Comparison of ENCODE assay signal across 8 cellular contexts in genomic region chr4:107757860-107758476, GRCh38. TPM values are rescaled to one million over a fixed set of nuclear protein-coding genes. Genes with fewer than 3 reads are reported as not detected.
DNase-seq lines count a peak whose midpoint lies in the region; ATAC-seq and TF ChIP-seq lines count a peak whose summit lies in the region.

No MANE protein-coding gene starts in this region.

- DNase-seq in activated T-cell treated with anti-CD3 and anti-CD28 coated beads, Interleukin-2, amount 50 U/mL, for 72 hours: no peak
- no peak for DNase-seq in activated T-cell treated with anti-CD3 and anti-CD28 coated beads, Interleukin-2, amount 50 U/mL, for 4 hours
- peak; percentile 10 for DNase-seq in NCI-H146 treated with DMSO at 0.1 percent for 48 hours (lab: John Stamatoyannopoulos, UW; ENCODE audit: unreplicated experiment)
- DNase-seq in mesenchymal stem cell: peak; percentile 45
- no peak for DNase-seq in activated CD4-positive, alpha-beta T cell treated with anti-CD3 and anti-CD28 coated beads, Interleukin-2, amount 50 U/mL, for 1 hour
- no peak for DNase-seq in NCI-H2081 treated with DMSO at 0.1 percent for 48 hours (lab: John Stamatoyannopoulos, UW)
- no peak for DNase-seq in activated CD4-positive, CD25-positive, alpha-beta regulatory T cell treated with anti-CD3 and anti-CD28 coated beads, Interleukin-2, amount 50 U/mL, for 72 hours

- H3K4me3 Mint-ChIP-seq in activated T-cell treated with anti-CD3 and anti-CD28 coated beads, Interleukin-2, amount 50 U/mL, for 72 hours: no peak overlapping the region
- no peak overlapping the region for H3K4me3 Mint-ChIP-seq in activated T-cell treated with anti-CD3 and anti-CD28 coated beads, Interleukin-2, amount 50 U/mL, for 4 hours
- H3K4me3 Mint-ChIP-seq in brain: no peak overlapping the region

- no peak overlapping the region for H2BK15ac ChIP-seq in mesenchymal stem cell (ENCODE audit: low read depth, poor library complexity, severe bottlenecking)

- peak; percentile 74 for TF ChIP-seq CTCF in brain (conservative IDR thresholded peaks at IDR 0.05)

- no peak overlapping the region for H2AFZ ChIP-seq in mesenchymal stem cell (ENCODE audit: low read depth, low read length)

- H3K36me3 Mint-ChIP-seq in activated T-cell treated with anti-CD3 and anti-CD28 coated beads, Interleukin-2, amount 50 U/mL, for 72 hours (ENCODE audit: insufficient read depth in 2 of 2): no peaks in the 10 kb centered on the region
- no peaks in the 10 kb centered on the region for H3K36me3 Mint-ChIP-seq in activated T-cell treated with anti-CD3 and anti-CD28 coated beads, Interleukin-2, amount 50 U/mL, for 4 hours (ENCODE audit: insufficient read depth)
- no peaks in the 10 kb centered on the region for H3K36me3 Mint-ChIP-seq in brain

- no peak overlapping the region for H3K23ac ChIP-seq in mesenchymal stem cell (ENCODE audit: low read length in 2 of 2)

- no peak overlapping the region for H3K14ac ChIP-seq in mesenchymal stem cell (ENCODE audit: low read length in 2 of 2)

- no peak overlapping the region for H3K4me2 ChIP-seq in mesenchymal stem cell (ENCODE audit: low read length, poor library complexity, severe bottlenecking)

- no peak overlapping the region for H2BK12ac ChIP-seq in mesenchymal stem cell (ENCODE audit: low read length in 2 of 2)

- no CpG with 5 or more reads among the region's 2 CpGs for WGBS in mesenchymal stem cell

- H2BK5ac ChIP-seq in mesenchymal stem cell (ENCODE audit: low read depth, low read length, poor library complexity, severe bottlenecking): no peak overlapping the region

- no peaks in the 10 kb centered on the region for H3K9me3 ChIP-seq in mesenchymal stem cell (ENCODE audit: control insufficient read depth, low read length)

- no peak overlapping the region for H3K4me3 ChIP-seq in mesenchymal stem cell (ENCODE audit: insufficient read depth in 1 of 2, low read depth in 1 of 2, low read length in 2 of 2)

- H3K27ac ChIP-seq in mesenchymal stem cell (ENCODE audit: low read length, poor library complexity, severe bottlenecking): no peak overlapping the region

- H4K91ac ChIP-seq in mesenchymal stem cell (ENCODE audit: low read length): no peak overlapping the region

- H3K4me1 Mint-ChIP-seq in activated T-cell treated with anti-CD3 and anti-CD28 coated beads, Interleukin-2, amount 50 U/mL, for 72 hours (ENCODE audit: low read depth): no peaks in the 10 kb centered on the region
- no peaks in the 10 kb centered on the region for H3K4me1 Mint-ChIP-seq in activated T-cell treated with anti-CD3 and anti-CD28 coated beads, Interleukin-2, amount 50 U/mL, for 4 hours (ENCODE audit: low read depth)
- peaks cover 6% of the 10 kb centered on the region for H3K4me1 Mint-ChIP-seq in brain

- no peaks in the 10 kb centered on the region for H3K79me1 ChIP-seq in mesenchymal stem cell (replicated peaks; ENCODE audit: low read length, poor library complexity, severe bottlenecking)

- no peak overlapping the region for H4K8ac ChIP-seq in mesenchymal stem cell (ENCODE audit: low read length)

- no peaks in the 10 kb centered on the region for H3K36me3 ChIP-seq in mesenchymal stem cell (ENCODE audit: control insufficient read depth in 1 of 2, insufficient read depth in 2 of 2, low read depth in 1 of 2, low read length in 2 of 2)

- no peaks in the 10 kb centered on the region for H3K9me3 Mint-ChIP-seq in activated T-cell treated with anti-CD3 and anti-CD28 coated beads, Interleukin-2, amount 50 U/mL, for 72 hours
- H3K9me3 Mint-ChIP-seq in activated T-cell treated with anti-CD3 and anti-CD28 coated beads, Interleukin-2, amount 50 U/mL, for 4 hours: no peaks in the 10 kb centered on the region
- no peaks in the 10 kb centered on the region for H3K9me3 Mint-ChIP-seq in brain

- no peak overlapping the region for H3K18ac ChIP-seq in mesenchymal stem cell (ENCODE audit: low read depth in 1 of 2, low read length in 2 of 2)

- ATAC-seq in activated T-cell treated with anti-CD3 and anti-CD28 coated beads, Interleukin-2, amount 50 U/mL, for 72 hours (replicated peaks in 1 of 2): no peak
- ATAC-seq in activated T-cell treated with anti-CD3 and anti-CD28 coated beads, Interleukin-2, amount 50 U/mL, for 4 hours: no peak

- H2AK5ac ChIP-seq in mesenchymal stem cell (ENCODE audit: low read length, severe bottlenecking): no peak overlapping the region

- peaks cover 3% of the 10 kb centered on the region for H3K4me1 ChIP-seq in mesenchymal stem cell (ENCODE audit: control insufficient read depth, insufficient read depth, low read depth, low read length)

- peak overlapping the region; percentile 58 for H3K27ac Mint-ChIP-seq in activated T-cell treated with anti-CD3 and anti-CD28 coated beads, Interleukin-2, amount 50 U/mL, for 72 hours
- H3K27ac Mint-ChIP-seq in brain: no peak overlapping the region

- H3K27me3 Mint-ChIP-seq in activated T-cell treated with anti-CD3 and anti-CD28 coated beads, Interleukin-2, amount 50 U/mL, for 72 hours (ENCODE audit: low read depth): no peaks in the 10 kb centered on the region
- H3K27me3 Mint-ChIP-seq in activated T-cell treated with anti-CD3 and anti-CD28 coated beads, Interleukin-2, amount 50 U/mL, for 4 hours (ENCODE audit: low read depth): peaks cover 9% of the 10 kb centered on the region
- no peaks in the 10 kb centered on the region for H3K27me3 Mint-ChIP-seq in brain

- H3K4ac ChIP-seq in mesenchymal stem cell (ENCODE audit: low read depth in 1 of 2, low read length in 2 of 2): no peak overlapping the region

- no peak overlapping the region for H2BK120ac ChIP-seq in mesenchymal stem cell (ENCODE audit: low read depth, low read length)

- H3K27me3 ChIP-seq in mesenchymal stem cell (ENCODE audit: control insufficient read depth in 1 of 2, insufficient read depth in 1 of 2, low read length in 2 of 2): no peaks in the 10 kb centered on the region

- no peak overlapping the region for H3K9ac ChIP-seq in mesenchymal stem cell (ENCODE audit: low read length)

RNA-seq across cellular contexts. Expression of gene PAPSS1, which starts 37.9 kb away (rescaled TPM):
- 10 to 100 TPM; 31.6 to 33.2 TPM for total RNA-seq in activated T-cell treated with anti-CD3 and anti-CD28 coated beads, Interleukin-2, amount 50 U/mL, for 72 hours
- total RNA-seq in activated T-cell treated with anti-CD3 and anti-CD28 coated beads, Interleukin-2, amount 50 U/mL, for 4 hours: 10 to 100 TPM; 19.8 to 23.3 (median 21.6) TPM
- polyA plus RNA-seq in brain (ENCODE audit: insufficient read depth, low read depth, low replicate concordance): 54.3 TPM
- polyA plus RNA-seq in mesenchymal stem cell (2013, experiment 1 of 2): 44.7 TPM
- polyA plus RNA-seq in mesenchymal stem cell (2013, experiment 2 of 2): 50.7 TPM

Comparison
In these comparisons a context has a peak if more than half of its experiments do, and no peak if none do; other contexts are left out.
1. DNase-seq: peak in NCI-H146 treated with DMSO at 0.1 percent for 48 hours (single experiment) and mesenchymal stem cell (single experiment); none in activated T-cell treated with anti-CD3 and anti-CD28 coated beads, Interleukin-2, amount 50 U/mL, for 72 hours (0 of 2), activated T-cell treated with anti-CD3 and anti-CD28 coated beads, Interleukin-2, amount 50 U/mL, for 4 hours (single experiment), activated CD4-positive, alpha-beta T cell treated with anti-CD3 and anti-CD28 coated beads, Interleukin-2, amount 50 U/mL, for 1 hour (single experiment), NCI-H2081 treated with DMSO at 0.1 percent for 48 hours (single experiment) and activated CD4-positive, CD25-positive, alpha-beta regulatory T cell treated with anti-CD3 and anti-CD28 coated beads, Interleukin-2, amount 50 U/mL, for 72 hours (single experiment).